In the genomic region with DNA sequence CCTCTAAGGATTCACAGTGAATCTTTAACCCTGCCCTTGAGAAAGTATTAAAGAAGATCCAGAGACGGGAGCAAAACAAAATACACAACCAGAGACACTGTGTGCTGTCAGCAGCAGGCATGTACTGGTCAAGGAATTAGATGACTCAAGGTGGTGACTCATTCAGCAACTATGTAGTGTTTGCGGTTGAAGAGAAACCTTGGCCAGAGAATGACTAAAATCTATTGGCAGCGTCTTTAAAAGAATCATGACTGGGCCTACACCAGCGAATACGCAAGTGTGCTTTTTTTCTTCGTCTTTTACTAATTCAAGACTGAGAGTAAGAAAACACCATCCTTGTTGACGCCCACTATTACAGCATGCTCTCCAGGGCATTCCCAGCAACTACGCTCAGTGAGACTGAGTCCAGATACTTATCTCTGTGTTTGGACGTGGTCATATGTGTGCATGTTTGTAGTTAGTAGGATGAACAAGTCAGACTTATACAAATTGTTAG, we compare ENCODE assay signal across 8 cellular contexts.
DNase-seq lines count a peak whose midpoint lies in the region; ATAC-seq and TF ChIP-seq lines count a peak whose summit lies in the region.

No MANE protein-coding gene starts in this region.

- H3K27me3 ChIP-seq in neuron (ENCODE audit: insufficient read depth, low read length) = no peaks in the 10 kb centered on the region

- H2AFZ ChIP-seq in neuron (ENCODE audit: low read depth, low read length) = peak overlapping the region; percentile 8

- ATAC-seq in GM21447 (IDR thresholded peaks at IDR 0.05; ENCODE audit: unreplicated experiment) = peak; percentile 100
- ATAC-seq in HG03558 (IDR thresholded peaks at IDR 0.05; ENCODE audit: extremely low read depth, unreplicated experiment) = peak; percentile 98
- ATAC-seq in naive thymus-derived CD8-positive, alpha-beta T cell = no peak

- DNase-seq in GM03348 (ENCODE audit: low spot score) (peak; percentile 89), SW480 (ENCODE audit: low spot score) (peak; percentile 83), fibroblast of mammary gland (ENCODE audit: low read depth) (peak; percentile 100), NCI-H2107 treated with DMSO at 0.1 percent for 48 hours (lab: John Stamatoyannopoulos, UW; ENCODE audit: unreplicated experiment) (no peak)
- DNase-seq in naive thymus-derived CD8-positive, alpha-beta T cell = no peak

- H3K4me1 Mint-ChIP-seq in naive thymus-derived CD8-positive, alpha-beta T cell = peaks cover 4 to 26% (median 7%) of the 10 kb centered on the region in 4 donors

- no peak overlapping the region for H3K4me3 Mint-ChIP-seq in naive thymus-derived CD8-positive, alpha-beta T cell

- no peaks in the 10 kb centered on the region for H3K9me3 ChIP-seq in neuron (ENCODE audit: low read length)

- H3K27ac Mint-ChIP-seq in naive thymus-derived CD8-positive, alpha-beta T cell = no peak overlapping the region

- peak; percentile 3 for TF ChIP-seq CTCF in fibroblast of mammary gland (conservative IDR thresholded peaks at IDR 0.05; ENCODE audit: control insufficient read depth, insufficient read depth, low read depth, low read length)

- H3K4me3 ChIP-seq in fibroblast of mammary gland (ENCODE audit: control insufficient read depth, low read depth, low read length) = no peak overlapping the region
- H3K4me3 ChIP-seq in neuron (ENCODE audit: low read length) = peak overlapping the region; percentile 4

- peaks cover 0 to 3% (median 0%) of the 10 kb centered on the region in 9 donors for H3K9me3 Mint-ChIP-seq in naive thymus-derived CD8-positive, alpha-beta T cell

- peaks cover 40% of the 10 kb centered on the region for H3K4me1 ChIP-seq in neuron (ENCODE audit: insufficient read depth, low read length)

- no peaks in the 10 kb centered on the region for H3K36me3 ChIP-seq in neuron (ENCODE audit: insufficient read depth, low read length)

- H3K27me3 Mint-ChIP-seq in naive thymus-derived CD8-positive, alpha-beta T cell = no peaks in the 10 kb centered on the region

- POLR2A ChIA-PET in naive thymus-derived CD8-positive, alpha-beta T cell (lab: Charles Lee) = interaction anchor here (0.5 kb wide), 1 partner anchor 9 kb away, joined by 3 read pairs; no protein-coding TSS in a partner anchor

- no peaks in the 10 kb centered on the region for H3K36me3 Mint-ChIP-seq in naive thymus-derived CD8-positive, alpha-beta T cell

Comparison
In these comparisons a context has a peak if more than half of its experiments do, and no peak if none do; other contexts are left out.
1. DNase-seq: peak in GM03348 (single experiment), SW480 (single experiment) and fibroblast of mammary gland (single experiment); none in NCI-H2107 treated with DMSO at 0.1 percent for 48 hours (single experiment) and naive thymus-derived CD8-positive, alpha-beta T cell (0 of 10).
2. ATAC-seq: peak in GM21447 (single experiment) and HG03558 (single experiment); none in naive thymus-derived CD8-positive, alpha-beta T cell (0 of 2).